Comparison of ENCODE assay signal across 12 cellular contexts in genomic region chr19:49801401-49801888, GRCh38. TPM values are rescaled to one million over a fixed set of nuclear protein-coding genes. Genes with fewer than 3 reads are reported as not detected.
DNase-seq lines count a peak whose midpoint lies in the region; ATAC-seq lines count a peak whose summit lies in the region.
"Had no signal": no experiment of that assay in that cellular context is flagged by ENCODE, and none has a peak within 500 bp of the region (broad histone marks: within the 10 kb centered on the region; RNA-seq: fewer than 3 reads in every experiment).

No MANE protein-coding gene starts in this region.

- no peaks in the 10 kb centered on the region for H3K27me3 ChIP-seq in H7 (ENCODE audit: control insufficient read depth, insufficient read depth, low read length)
- no peaks in the 10 kb centered on the region for H3K27me3 ChIP-seq in iPS-20b (ENCODE audit: insufficient read depth, low read length)
- no peaks in the 10 kb centered on the region for H3K27me3 ChIP-seq in stomach smooth muscle (ENCODE audit: control insufficient read depth in 1 of 2, insufficient read depth in 2 of 2, low read length in 2 of 2)

- no peaks in the 10 kb centered on the region for H3K9me3 ChIP-seq in iPS-20b (ENCODE audit: insufficient read depth, low read depth, low read length)
- H3K9me3 ChIP-seq in stomach smooth muscle (ENCODE audit: control insufficient read depth in 2 of 2, low read length in 2 of 2), result no peaks in the 10 kb centered on the region

- H3K4me1 ChIP-seq in iPS-20b (ENCODE audit: insufficient read depth, low read length) (no peaks in the 10 kb centered on the region; the same call in 1 of the 2 replicates), stomach smooth muscle (ENCODE audit: control insufficient read depth, insufficient read depth, low read length) (peaks cover 13% of the 10 kb centered on the region)

- H3K9ac ChIP-seq in iPS-20b (ENCODE audit: low read depth, low read length), result no peak overlapping the region
- peak overlapping the region in 1 of 2 donors; percentile 36 for H3K9ac ChIP-seq in stomach smooth muscle (ENCODE audit: low read length in 2 of 2)

- peak overlapping the region; percentile 43 for H3K4me3 ChIP-seq in H7 (ENCODE audit: insufficient read depth, low read depth, low read length)
- peak overlapping the region; percentile 65; the same call in 1 of the 2 replicates for H3K4me3 ChIP-seq in iPS-20b (ENCODE audit: low read length)
- peak overlapping the region; percentile 71 to 87 for H3K4me3 ChIP-seq in stomach smooth muscle (ENCODE audit: low read length in 2 of 2)

- H3K27ac ChIP-seq in cingulate gyrus (ENCODE audit: low read depth, low read length) (peak overlapping the region; percentile 65), iPS-20b (ENCODE audit: low read length) (no peak overlapping the region), stomach smooth muscle (ENCODE audit: low read length) (no peak overlapping the region)

- H3K36me3 ChIP-seq in H7 (replicated peaks; ENCODE audit: control insufficient read depth, insufficient read depth, low read length) (peaks cover 16% of the 10 kb centered on the region), iPS-20b (ENCODE audit: insufficient read depth, low read depth, low read length) (peaks cover 40% of the 10 kb centered on the region), stomach smooth muscle (ENCODE audit: control insufficient read depth in 2 of 2, insufficient read depth in 2 of 2, low read length in 2 of 2) (peaks cover 16 to 29% of the 10 kb centered on the region in 2 donors)

- ATAC-seq in esophagus mucosa, result no peak

- DNase-seq in H7, result no peak
- no peak for DNase-seq in inferior parietal cortex (ENCODE audit: extremely low spot score)
- DNase-seq in activated CD4-positive, alpha-beta T cell treated with anti-CD3 and anti-CD28 coated beads, Interleukin-2, amount 50 U/mL, for 1 hour, result no peak
- no peak for DNase-seq in KBM-7
- DNase-seq: activated CD4-positive, alpha-beta memory T cell treated with anti-CD3 and anti-CD28 coated beads for 36 hours; activated naive CD4-positive, alpha-beta T cell treated with anti-CD3 and anti-CD28 coated beads, Interleukin-2, amount 50 U/mL, for 16 hours; CD8-positive, alpha-beta memory T cell; effector CD4-positive, alpha-beta T cell had no signal

- in situ Hi-C loops in KBM-7 (cut with MboI; ENCODE audit: low pct_unique_long_range_greater_than_20kb, low sequenced_read_pairs), result no loop called here

RNA-seq across cellular contexts. Expression of gene FUZ, which starts 11.6 kb away (rescaled TPM):
- total RNA-seq in H7 (2014; rRNA removed; shearing (Covaris generic)), result 48.5 and 49.5 TPM in 2 replicates
- 8.3 TPM for total RNA-seq in esophagus mucosa

RNA-seq across cellular contexts. Expression of gene MED25, which starts 16.6 kb away (rescaled TPM):
- total RNA-seq in H7 (2014; rRNA removed; shearing (Covaris generic)), result 49.3 and 53.5 TPM in 2 replicates
- 25.6 TPM for total RNA-seq in esophagus mucosa

RNA-seq across cellular contexts. Expression of gene AP2A1, which starts 34.6 kb away (rescaled TPM):
- 208 and 249 TPM in 2 replicates for total RNA-seq in H7 (2014; rRNA removed; shearing (Covaris generic))
- 54.0 TPM for total RNA-seq in esophagus mucosa

RNA-seq across cellular contexts. Expression of gene TSKS, which starts 38.3 kb away (rescaled TPM):
- 0.24 and 0.52 TPM in 2 replicates for total RNA-seq in H7 (2014; rRNA removed; shearing (Covaris generic))
- total RNA-seq in esophagus mucosa, result 0.12 TPM

RNA-seq across cellular contexts. Expression of gene PTOV1, which starts 49.5 kb away (rescaled TPM):
- total RNA-seq in H7 (2014; rRNA removed; shearing (Covaris generic)), result 205 and 219 TPM in 2 replicates
- total RNA-seq in esophagus mucosa, result 58.5 TPM
